In genomic region chr12:74892057-74892633, GRCh38 we compare ENCODE assay signal across 1 cellular context.
TF ChIP-seq lines count a peak whose summit lies in the region.

No MANE protein-coding gene starts in this region.

TF ChIP-seq in GM23338, 12 proteins besides CTCF, POLR2A, EP300 and RAD21 (continued from another document):
- TF ChIP-seq REST (IDR thresholded peaks at IDR 0.05; ENCODE audit: unreplicated experiment) (no peak), CREB1 (CRISPR knock-in tag; IDR thresholded peaks at IDR 0.05; ENCODE audit: low read depth) (no peak), STAT1 (IDR thresholded peaks at IDR 0.05; ENCODE audit: unreplicated experiment) (no peak), ZNF331 (CRISPR knock-in tag; IDR thresholded peaks at IDR 0.05; ENCODE audit: low read depth) (no peak), EZH2 (IDR thresholded peaks at IDR 0.05; ENCODE audit: low read depth, unreplicated experiment) (no peak), ETS1 (IDR thresholded peaks at IDR 0.05) (no peak), JUNB (IDR thresholded peaks at IDR 0.05; ENCODE audit: unreplicated experiment) (no peak), NANOG (IDR thresholded peaks at IDR 0.05; ENCODE audit: borderline replicate concordance) (no peak)
